25 cellular contexts compared by ENCODE assay signal in the genomic region with DNA sequence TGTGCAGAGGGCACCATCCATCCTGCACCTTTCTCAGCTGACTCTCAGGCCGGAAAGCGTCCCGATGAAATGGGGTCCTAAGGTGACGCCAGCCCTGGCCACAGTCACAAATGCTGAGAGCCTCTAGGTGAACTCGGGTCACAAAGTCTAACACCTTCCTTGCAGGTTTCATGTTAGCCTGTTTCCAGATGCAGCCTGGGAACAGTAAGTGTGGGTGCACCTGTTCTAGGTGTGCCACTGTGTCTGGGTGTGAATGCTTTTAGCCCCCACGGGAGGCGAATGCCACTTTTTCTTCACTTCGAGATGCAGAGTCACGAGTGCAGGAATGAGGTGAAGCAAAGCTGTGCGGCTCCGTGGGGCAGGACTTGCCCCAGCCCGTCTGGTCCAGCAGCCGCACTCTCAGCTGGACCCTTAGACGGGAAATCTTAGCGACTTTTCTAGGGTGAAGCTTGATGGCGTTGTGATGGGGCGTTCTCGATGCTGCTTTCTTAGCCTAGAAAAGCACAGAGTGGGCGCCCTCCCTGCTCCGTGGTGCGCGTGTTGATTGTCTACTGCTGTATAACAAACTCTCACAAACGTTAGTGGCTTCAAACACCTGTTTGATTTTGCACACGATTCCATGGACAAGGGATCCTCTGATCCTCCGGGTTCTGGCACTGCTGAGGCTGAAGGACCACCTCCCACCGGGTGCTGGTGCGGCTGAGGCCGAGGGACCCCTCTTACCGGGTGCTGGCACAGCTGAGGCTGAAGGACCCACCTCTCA. TPM values are rescaled to one million over a fixed set of nuclear protein-coding genes. Genes with fewer than 3 reads are reported as not detected.
"Had no signal": no experiment of that assay in that cellular context is flagged by ENCODE, and none has a peak within 500 bp of the region (broad histone marks: within the 10 kb centered on the region; RNA-seq: fewer than 3 reads in every experiment).

No MANE protein-coding gene starts in this region.

- H3K4me3 Mint-ChIP-seq: activated CD8-positive, alpha-beta T cell treated with anti-CD3 and anti-CD28 coated beads for 36 hours; activated naive CD4-positive, alpha-beta T cell treated with anti-CD3 and anti-CD28 coated beads, Interleukin-2, amount 10 ng/mL, durations not matched to agents 7 days and 5 days; activated naive CD8-positive, alpha-beta T cell treated with anti-CD3 and anti-CD28 coated beads for 36 hours; activated T-cell treated with anti-CD3 and anti-CD28 coated beads, Interleukin-2, amount 50 U/mL, for 72 hours; T-cell had no signal

- H3K27me3 Mint-ChIP-seq: activated CD8-positive, alpha-beta T cell treated with anti-CD3 and anti-CD28 coated beads for 36 hours; activated naive CD8-positive, alpha-beta T cell treated with anti-CD3 and anti-CD28 coated beads for 36 hours had no signal

- H3K4me3 ChIP-seq: cardiac muscle cell, SJSA1 had no signal

- H3K27me3 ChIP-seq: brain microvascular endothelial cell, cardiac muscle cell, SJSA1 had no signal

- H3K4me1 ChIP-seq: SJSA1 had no signal

- H3K36me3 ChIP-seq: brain microvascular endothelial cell, cardiac muscle cell, SJSA1 had no signal

- H3K36me3 Mint-ChIP-seq: activated naive CD4-positive, alpha-beta T cell treated with anti-CD3 and anti-CD28 coated beads, Interleukin-2, amount 10 ng/mL, durations not matched to agents 7 days and 5 days; activated naive CD8-positive, alpha-beta T cell treated with anti-CD3 and anti-CD28 coated beads for 36 hours; T-cell had no signal

- ATAC-seq: activated CD8-positive, alpha-beta T cell treated with anti-CD3 and anti-CD28 coated beads for 36 hours; activated T-cell treated with anti-CD3 and anti-CD28 coated beads, Interleukin-2, amount 50 U/mL, for 72 hours had no signal

- H3K9me3 ChIP-seq: SJSA1 had no signal

- H3K27ac ChIP-seq: brain microvascular endothelial cell, cardiac muscle cell, KMS-11, SJSA1, VCaP had no signal

- H3K27ac Mint-ChIP-seq: activated CD8-positive, alpha-beta T cell treated with anti-CD3 and anti-CD28 coated beads for 36 hours; activated naive CD4-positive, alpha-beta T cell treated with anti-CD3 and anti-CD28 coated beads, Interleukin-2, amount 10 ng/mL, durations not matched to agents 7 days and 5 days; activated naive CD8-positive, alpha-beta T cell treated with anti-CD3 and anti-CD28 coated beads for 36 hours; activated T-cell treated with anti-CD3 and anti-CD28 coated beads, Interleukin-2, amount 50 U/mL, for 72 hours; activated T-helper 2 cell treated with anti-CD3 and anti-CD28 coated beads, Interferon-gamma antibody, Interleukin-2, Interleukin-4, amounts not matched to agents 10 μg/mL and 5 μg/mL and 100 μg/mL, durations not matched to agents 14 hours and 24 hours and 36 hours; T-cell had no signal

- H3K9me3 Mint-ChIP-seq: activated CD8-positive, alpha-beta T cell treated with anti-CD3 and anti-CD28 coated beads for 36 hours; activated naive CD4-positive, alpha-beta T cell treated with anti-CD3 and anti-CD28 coated beads, Interleukin-2, amount 10 ng/mL, durations not matched to agents 7 days and 5 days; activated naive CD8-positive, alpha-beta T cell treated with anti-CD3 and anti-CD28 coated beads for 36 hours; activated T-cell treated with anti-CD3 and anti-CD28 coated beads, Interleukin-2, amount 50 U/mL, for 72 hours; activated T-helper 2 cell treated with anti-CD3 and anti-CD28 coated beads, Interferon-gamma antibody, Interleukin-2, Interleukin-4, amounts not matched to agents 10 μg/mL and 5 μg/mL and 100 μg/mL, durations not matched to agents 14 hours and 24 hours and 36 hours; T-cell had no signal

- DNase-seq: activated CD4-positive, CD25-positive, alpha-beta regulatory T cell; activated CD8-positive, alpha-beta memory T cell treated with anti-CD3 and anti-CD28 coated beads, Interleukin-2, amount 50 U/mL, for 4 hours; activated CD8-positive, alpha-beta T cell treated with anti-CD3 and anti-CD28 coated beads for 36 hours; activated gamma-delta T cell treated with Interleukin-2 at 50 U/mL for 16 hours; activated naive CD4-positive, alpha-beta T cell treated with anti-CD3 and anti-CD28 coated beads, Interleukin-2, amount 10 ng/mL, durations not matched to agents 7 days and 5 days; activated naive CD8-positive, alpha-beta T cell treated with anti-CD3 and anti-CD28 coated beads for 36 hours; activated T-cell treated with anti-CD3 and anti-CD28 coated beads, Interleukin-2, amount 50 U/mL, for 72 hours; brain microvascular endothelial cell; MM.1S; NCI-H1105; NCI-H1436; NCI-H1694 treated with DMSO at 0.1 percent for 48 hours; NCI-H2029 treated with DMSO at 0.1 percent for 48 hours; NCI-H345; NCI-H510A treated with DMSO at 0.1 percent for 48 hours; NCI-H69; NK-92 treated with Interleukin-12 subunit alpha and Interleukin-12 subunit beta, amount 100 ng/mL, for 24 hours; SHP77; T-cell; T-helper 2 cell had no signal

- H3K4me1 Mint-ChIP-seq: activated naive CD8-positive, alpha-beta T cell treated with anti-CD3 and anti-CD28 coated beads for 36 hours; T-cell had no signal

RNA-seq across cellular contexts. Expression of a gene that starts 13.6 kb away (rescaled TPM):
- total RNA-seq: activated naive CD8-positive, alpha-beta T cell treated with anti-CD3 and anti-CD28 coated beads for 36 hours; SJSA1 had no signal
